In the genomic region with DNA sequence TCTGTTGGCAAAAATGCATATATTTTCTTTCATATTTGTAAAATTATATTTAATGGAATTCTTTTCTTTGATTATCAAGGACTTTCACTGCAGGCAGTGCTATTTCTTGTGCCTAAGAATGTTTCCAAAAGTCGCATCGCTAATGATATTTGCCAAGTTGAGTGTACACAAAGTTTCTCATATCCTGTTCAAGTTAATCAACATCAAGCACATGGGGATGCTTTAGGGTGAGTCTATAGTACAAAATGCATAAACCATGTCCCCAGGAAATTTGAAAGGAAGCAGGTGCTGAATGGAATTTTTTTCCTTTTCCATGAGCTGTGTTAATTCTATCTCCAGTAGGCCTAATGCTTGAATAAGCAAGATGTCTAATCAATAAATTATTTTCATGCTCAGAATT, we compare ENCODE assay signal across 25 cellular contexts.
"Had no signal": no experiment of that assay in that cellular context is flagged by ENCODE, and none has a peak within 500 bp of the region (broad histone marks: within the 10 kb centered on the region; RNA-seq: fewer than 3 reads in every experiment).

No MANE protein-coding gene starts in this region.

- H3K27me3 ChIP-seq: esophagus squamous epithelium, neural progenitor cell, spleen, tibial nerve, upper lobe of left lung had no signal

- H3K36me3 ChIP-seq: prostate gland had no signal

- H3K4me3 ChIP-seq: esophagus squamous epithelium, mucosa of descending colon, neural progenitor cell, prostate gland, skin epidermis, spleen, thoracic aorta, tibial nerve, upper lobe of left lung had no signal

- H3K27ac ChIP-seq: esophagus squamous epithelium, neural progenitor cell, prostate gland, skin epidermis, spleen, thoracic aorta, tibial nerve, upper lobe of left lung had no signal

- FAIRE-seq: colon, kidney, urothelium cell line had no signal

- H2AFZ ChIP-seq: neural progenitor cell had no signal

- H3K4me2 ChIP-seq: neural progenitor cell had no signal

- ATAC-seq: left lobe of liver; mucosa of descending colon; right cardiac atrium; stimulated activated memory B cell treated with anti-CD40 and anti-IgM and Interleukin-4, amounts not matched to agents 10 μg/mL and 1 μg/mL and 100 μg/mL, for 72 hours; stimulated activated naive CD8-positive, alpha-beta T cell treated with anti-CD3 and anti-CD28 coated beads, Interleukin-15, Interleukin-2, amounts not matched to agents 100 U/mL and 50 U/mL, for 24 hours had no signal

- H3K4me1 ChIP-seq: esophagus squamous epithelium, neural progenitor cell, prostate gland, spleen, upper lobe of left lung had no signal

- DNase-seq: effector CD8-positive, alpha-beta T cell; endodermal cell; erythroblast; esophagus squamous epithelium; foreskin melanocyte; hypothalamus; kidney; mesenchymal stem cell; mucosa of descending colon; naive B cell; right cardiac atrium; spleen; stimulated activated CD4-positive, alpha-beta T cell treated with anti-CD3 and anti-CD28 coated beads, Interleukin-4, amount 100 ng/mL, for 4 hours; stimulated activated naive CD8-positive, alpha-beta T cell treated with anti-CD3 and anti-CD28 coated beads, Interleukin-15, Interleukin-2, amounts not matched to agents 100 U/mL and 50 U/mL, for 24 hours; substantia nigra; upper lobe of left lung had no signal

- H3K9ac ChIP-seq: neural progenitor cell had no signal

- H3K9me3 ChIP-seq: esophagus squamous epithelium, mucosa of descending colon, prostate gland, spleen, thoracic aorta, tibial nerve, upper lobe of left lung had no signal
